ENCODE assay signal across 8 cellular contexts in genomic region chr15:68818671-68819450, GRCh38. TPM values are rescaled to one million over a fixed set of nuclear protein-coding genes. Genes with fewer than 3 reads are reported as not detected.
DNase-seq lines count a peak whose midpoint lies in the region; ATAC-seq, FAIRE-seq and TF ChIP-seq lines count a peak whose summit lies in the region.

No MANE protein-coding gene starts in this region.

- H2AFZ ChIP-seq in astrocyte (ENCODE audit: low read depth, low read length): peak overlapping the region; percentile 65

- H3K9me3 Mint-ChIP-seq in astrocyte (ENCODE audit: unreplicated experiment): no peaks in the 10 kb centered on the region

- peak overlapping the region; percentile 99 for H3K4me3 ChIP-seq in SK-N-MC
- H3K4me3 ChIP-seq in astrocyte (ENCODE audit: insufficient read depth, low read depth, low read length): peak overlapping the region; percentile 93

- no peaks in the 10 kb centered on the region for H3K27me3 ChIP-seq in astrocyte (ENCODE audit: insufficient read depth, low read length)

- H3K27ac ChIP-seq in SK-N-MC: peak overlapping the region; percentile 98
- peak overlapping the region; percentile 91 for H3K27ac ChIP-seq in astrocyte (ENCODE audit: low read depth, low read length)

- DNase-seq in C1 segment of cervical spinal cord (lab: John Stamatoyannopoulos, UW) (peak in 11 of 14 donors; percentile 50 to 85 (median 71)), HK-2 (ENCODE audit: unreplicated experiment) (peak; percentile 49), SK-N-MC (ENCODE audit: low read depth, low spot score) (no peak), astrocyte (ENCODE audit: low read depth) (no peak), hypothalamus (lab: John Stamatoyannopoulos, UW) (peak in 32 of 51 donors; percentile 24 to 79 (median 60)), sciatic nerve (ENCODE audit: low spot score) (peak; percentile 82), DMS153 (lab: John Stamatoyannopoulos, UW) (no peak)

- peak overlapping the region; percentile 95 for H3K27ac Mint-ChIP-seq in astrocyte (ENCODE audit: unreplicated experiment)

- H3K4me3 Mint-ChIP-seq in astrocyte (ENCODE audit: unreplicated experiment): peak overlapping the region; percentile 89

- H3K79me2 ChIP-seq in astrocyte (ENCODE audit: insufficient read depth, low read length): peaks cover 65% of the 10 kb centered on the region

- H4K20me1 ChIP-seq in astrocyte (ENCODE audit: insufficient read depth, low read length): peaks cover 30% of the 10 kb centered on the region

- intact Hi-C loops in sciatic nerve (cut with DNase I): no loop called here

- H3K4me1 Mint-ChIP-seq in astrocyte (ENCODE audit: low read depth, unreplicated experiment): peaks cover 31% of the 10 kb centered on the region

- H3K27me3 Mint-ChIP-seq in astrocyte (ENCODE audit: low read depth, unreplicated experiment): no peaks in the 10 kb centered on the region

- peak overlapping the region; percentile 99 for H3K4me2 ChIP-seq in astrocyte (ENCODE audit: low read length)

- ATAC-seq in sciatic nerve (peak; percentile 17), HG03135 (IDR thresholded peaks at IDR 0.05; ENCODE audit: unreplicated experiment) (no peak)

- no peaks in the 10 kb centered on the region for H3K36me3 Mint-ChIP-seq in astrocyte (ENCODE audit: low read depth, unreplicated experiment)

- peaks cover 14% of the 10 kb centered on the region for H3K4me1 ChIP-seq in astrocyte (ENCODE audit: insufficient read depth, low read length)

- no peaks in the 10 kb centered on the region for H3K9me3 ChIP-seq in SK-N-MC (ENCODE audit: low read depth, low read length)
- H3K9me3 ChIP-seq in astrocyte (ENCODE audit: insufficient read depth, low read depth, low read length): no peaks in the 10 kb centered on the region

- H3K36me3 ChIP-seq in SK-N-MC (ENCODE audit: insufficient read depth, low read length): peaks cover 17% of the 10 kb centered on the region
- H3K36me3 ChIP-seq in astrocyte (ENCODE audit: insufficient read depth, low read length): no peaks in the 10 kb centered on the region

- H3K9ac ChIP-seq in SK-N-MC (ENCODE audit: insufficient read length) (peak overlapping the region; percentile 98), astrocyte (ENCODE audit: low read length) (peak overlapping the region; percentile 96)

- no peak for FAIRE-seq in astrocyte (lab: Jason Lieb, UNC)

- no peak for TF ChIP-seq CTCF in astrocyte (IDR thresholded peaks at IDR 0.05; ENCODE audit: insufficient read depth, low read depth, low read length)

RNA-seq across cellular contexts. Expression of gene ANP32A, which starts 1.8 kb away (rescaled TPM):
- 121 and 138 TPM in 2 replicates for total RNA-seq in astrocyte
- total RNA-seq in sciatic nerve: 90.3 TPM

Comparison
In these comparisons a context has a peak if more than half of its experiments do, and no peak if none do; other contexts are left out.
1. DNase-seq: peak in C1 segment of cervical spinal cord (11 of 14), HK-2 (single experiment), hypothalamus (32 of 51) and sciatic nerve (single experiment); none in SK-N-MC (single experiment), astrocyte (single experiment) and DMS153 (single experiment).